Comparison of ENCODE assay signal across 9 cellular contexts in genomic region chr2:110755494-110756078, GRCh38. TPM values are rescaled to one million over a fixed set of nuclear protein-coding genes. Genes with fewer than 3 reads are reported as not detected.
DNase-seq lines count a peak whose midpoint lies in the region; ATAC-seq, FAIRE-seq and TF ChIP-seq lines count a peak whose summit lies in the region.
"Had no signal": no experiment of that assay in that cellular context is flagged by ENCODE, and none has a peak within 500 bp of the region (broad histone marks: within the 10 kb centered on the region; RNA-seq: fewer than 3 reads in every experiment).

No MANE protein-coding gene starts in this region.

- CTCF ChIA-PET in K562 (lab: Yijun Ruan, JAX; ENCODE audit: low intra/inter-chr PET ratio), result interaction anchor here (1.1 kb wide), 1 partner anchor 98 kb away, joined by 3 read pairs; no protein-coding TSS in a partner anchor

- H3K27me3 ChIP-seq in CD4-positive, CD25-positive, alpha-beta regulatory T cell (ENCODE audit: control insufficient read depth, insufficient read depth, low read length), result peaks cover 10% of the 10 kb centered on the region
- H3K27me3 ChIP-seq in K562 (ENCODE audit: control insufficient read depth in 2 of 2, insufficient read depth in 2 of 2, low read length in 2 of 2) (peaks cover 0 to 2% of the 10 kb centered on the region in 2 experiments; a peak in 2 of 5 replicates), lung (ENCODE audit: control insufficient read depth, insufficient read depth) (no peaks in the 10 kb centered on the region)

- no peaks in the 10 kb centered on the region for H3K36me3 ChIP-seq in CD4-positive, CD25-positive, alpha-beta regulatory T cell (ENCODE audit: control insufficient read depth, insufficient read depth, low read length)
- no peaks in the 10 kb centered on the region for H3K36me3 ChIP-seq in K562 (ENCODE audit: control insufficient read depth, insufficient read depth, low read length)
- no peaks in the 10 kb centered on the region for H3K36me3 ChIP-seq in lung (ENCODE audit: control insufficient read depth in 2 of 2, insufficient read depth in 2 of 2, low read length in 2 of 2)
- H3K36me3 ChIP-seq: HAP-1 had no signal

- peaks cover 11 to 14% of the 10 kb centered on the region in 2 experiments for H3K9me3 ChIP-seq in CD4-positive, CD25-positive, alpha-beta regulatory T cell (ENCODE audit: control insufficient read depth in 2 of 2, low read length in 2 of 2)
- H3K9me3 ChIP-seq in K562 (replicated peaks; ENCODE audit: control insufficient read depth, insufficient read depth, low read depth, low read length) (peaks cover 4% of the 10 kb centered on the region; the same call in 1 of the 2 replicates), lung (ENCODE audit: control insufficient read depth in 2 of 2, insufficient read depth in 1 of 2, low read length in 1 of 2) (peaks cover 0 to 6% of the 10 kb centered on the region in 2 donors)
- H3K9me3 ChIP-seq: HAP-1 had no signal

- TF ChIP-seq EP300 in K562 (IDR thresholded peaks at IDR 0.05; ENCODE audit: low read length), result no peak

- no peak overlapping the region for H3K4me3 ChIP-seq in CD4-positive, CD25-positive, alpha-beta regulatory T cell (ENCODE audit: low read depth, low read length)
- no peak overlapping the region for H3K4me3 ChIP-seq in K562
- no peak overlapping the region for H3K4me3 ChIP-seq in lung
- H3K4me3 ChIP-seq: HAP-1 had no signal

- H3K9ac ChIP-seq in K562 (ENCODE audit: insufficient read depth in 1 of 2, low read depth in 2 of 2, low read length in 2 of 2), result no peak overlapping the region

- in situ Hi-C loops in K562 (cut with MboI), result loop anchor here (25.0 kb wide), 1 partner anchor 968 kb away; the partner anchor contains the start of gene RGPD5

- intact Hi-C loops in K562 (cut with micrococcal nuclease), result loop anchor here (5.0 kb wide), 1 partner anchor 78 kb away; the partner anchor contains the start of gene BUB1

- H3K4me3 Mint-ChIP-seq in CD4-positive, CD25-positive, alpha-beta regulatory T cell, result no peak overlapping the region

- no peaks in the 10 kb centered on the region for H4K20me1 ChIP-seq in K562 (replicated peaks; ENCODE audit: control insufficient read depth, insufficient read depth, low read length)

- TF ChIP-seq POLR2A in K562 (conservative IDR thresholded peaks at IDR 0.05), result no peak

- H3K36me3 Mint-ChIP-seq in CD4-positive, CD25-positive, alpha-beta regulatory T cell, result no peaks in the 10 kb centered on the region

- DNase-seq in CD4-positive, CD25-positive, alpha-beta regulatory T cell, result peak in 2 of 3 donors; percentile 26 to 31
- peak; percentile 22 for DNase-seq in HT-29 (ENCODE audit: low spot score)
- DNase-seq in K562 (ENCODE audit: extremely low read depth in 1 of 4, low spot score in 3 of 4), result peak in 1 of 4 experiments; percentile 37
- no peak for DNase-seq in lung (ENCODE audit: low spot score)
- no peak for DNase-seq in stimulated activated CD4-positive, alpha-beta T cell treated with anti-CD3 and anti-CD28 coated beads, Interleukin-2, amount 100 ng/mL, for 48 hours

- H3K4me1 ChIP-seq in CD4-positive, CD25-positive, alpha-beta regulatory T cell (ENCODE audit: control insufficient read depth, insufficient read depth, low read length, poor library complexity, severe bottlenecking), result no peaks in the 10 kb centered on the region
- H3K4me1 ChIP-seq in K562 (replicated peaks in 1 of 2; ENCODE audit: control insufficient read depth in 2 of 2, insufficient read depth in 2 of 2, low read length in 2 of 2), result no peaks in the 10 kb centered on the region; a peak in 1 of 5 replicates
- H3K4me1 ChIP-seq in lung (ENCODE audit: control insufficient read depth in 2 of 2, insufficient read depth in 2 of 2, low read length in 2 of 2), result no peaks in the 10 kb centered on the region
- H3K4me1 ChIP-seq: HAP-1 had no signal

- H3K27ac ChIP-seq in CD4-positive, CD25-positive, alpha-beta regulatory T cell (ENCODE audit: insufficient read depth, low read length, poor library complexity, severe bottlenecking), result no peak overlapping the region
- H3K27ac ChIP-seq in K562 (ENCODE audit: extremely low read depth, low read depth, low read length) (no peak overlapping the region), lung (ENCODE audit: low read depth in 1 of 2, low read length in 1 of 2) (no peak overlapping the region)

- no TSS peak for BruUV-seq in K562 (replicated peaks; lab: Mats Ljungman, UMichigan)

- ATAC-seq in CD4-positive, CD25-positive, alpha-beta regulatory T cell (ENCODE audit: low read depth in 2 of 2), result no peak
- no peak for ATAC-seq in K562
- ATAC-seq in lung (ENCODE audit: insufficient read depth, low FRiP score), result no peak
- ATAC-seq in GM19455 (IDR thresholded peaks at IDR 0.05; ENCODE audit: unreplicated experiment), result no peak
- no peak for ATAC-seq in GM19324 (IDR thresholded peaks at IDR 0.05; ENCODE audit: low FRiP score, unreplicated experiment)
- no peak for ATAC-seq in GM18873 (IDR thresholded peaks at IDR 0.05; ENCODE audit: low FRiP score, unreplicated experiment)

- peaks cover 0 to 12% (median 3%) of the 10 kb centered on the region in 7 donors for H3K9me3 Mint-ChIP-seq in CD4-positive, CD25-positive, alpha-beta regulatory T cell

- H3K27me3 Mint-ChIP-seq in CD4-positive, CD25-positive, alpha-beta regulatory T cell, result peaks cover 38% of the 10 kb centered on the region

- H2AFZ ChIP-seq in K562 (ENCODE audit: low read depth, low read length), result 0 out of 2 replicates have a peak overlapping the region, but pooled peaks have one; percentile 61

- POLR2A ChIA-PET in K562 (lab: Yijun Ruan, JAX), result interaction anchor here (0.8 kb wide), 2 partner anchors 76 to 78 kb away, joined by 4 read pairs; partner anchors contain the start of gene BUB1

- H3K27ac Mint-ChIP-seq in CD4-positive, CD25-positive, alpha-beta regulatory T cell, result no peak overlapping the region

- TF ChIP-seq CTCF in K562 (IDR thresholded peaks at IDR 0.05 in 2 of 3, conservative IDR thresholded peaks at IDR 0.05 in 1 of 3; ENCODE audit: insufficient read depth in 2 of 3, low read depth in 1 of 3, low read length in 3 of 3) (peak in 2 of 3 experiments; percentile 40 to 74; a peak in 4 of 6 replicates), lung (IDR thresholded peaks at IDR 0.05; ENCODE audit: control extremely low read depth, extremely low read depth) (peak; percentile 25)

- FAIRE-seq in K562 (lab: Jason Lieb, UNC), result no peak

- no peaks in the 10 kb centered on the region for H3K79me2 ChIP-seq in K562 (ENCODE audit: control insufficient read depth, insufficient read depth, low read length)

- no peaks in the 10 kb centered on the region for H3K9me1 ChIP-seq in K562 (ENCODE audit: control insufficient read depth, insufficient read depth, low read length)

- no peak overlapping the region for H3K4me2 ChIP-seq in K562 (ENCODE audit: insufficient read depth, low read length)

- H3K4me1 Mint-ChIP-seq in CD4-positive, CD25-positive, alpha-beta regulatory T cell, result no peaks in the 10 kb centered on the region

- TF ChIP-seq RAD21 in K562 (CRISPR knock-in tag; conservative IDR thresholded peaks at IDR 0.05 in 1 of 2, IDR thresholded peaks at IDR 0.05 in 1 of 2), result peak; percentile 74 to 86

- WGBS in K562 (ENCODE audit: insufficient coverage, low coverage, missing lambda C conversion rate), result 0% methylated on average over 4 of the region's 4 CpGs
- WGBS in lung, 2 donors, result 41 to 54% methylated on average over 4 of the region's 4 CpGs

TF ChIP-seq in K562, 482 proteins besides CTCF, POLR2A, EP300 and RAD21 (continues in another document):
- 0 out of 2 replicates have a peak, but pooled peaks have one; percentile 20 for TF ChIP-seq SMC3 (conservative IDR thresholded peaks at IDR 0.05; ENCODE audit: insufficient read depth, low read depth, low read length)
- TF ChIP-seq TAF7 (tag; IDR thresholded peaks at IDR 0.05), result no peak
- TF ChIP-seq, protein P1, sequence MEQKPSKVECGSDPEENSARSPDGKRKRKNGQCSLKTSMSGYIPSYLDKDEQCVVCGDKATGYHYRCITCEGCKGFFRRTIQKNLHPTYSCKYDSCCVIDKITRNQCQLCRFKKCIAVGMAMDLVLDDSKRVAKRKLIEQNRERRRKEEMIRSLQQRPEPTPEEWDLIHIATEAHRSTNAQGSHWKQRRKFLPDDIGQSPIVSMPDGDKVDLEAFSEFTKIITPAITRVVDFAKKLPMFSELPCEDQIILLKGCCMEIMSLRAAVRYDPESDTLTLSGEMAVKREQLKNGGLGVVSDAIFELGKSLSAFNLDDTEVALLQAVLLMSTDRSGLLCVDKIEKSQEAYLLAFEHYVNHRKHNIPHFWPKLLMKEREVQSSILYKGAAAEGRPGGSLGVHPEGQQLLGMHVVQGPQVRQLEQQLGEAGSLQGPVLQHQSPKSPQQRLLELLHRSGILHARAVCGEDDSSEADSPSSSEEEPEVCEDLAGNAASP (IDR thresholded peaks at IDR 0.05), result no peak
- TF ChIP-seq TBL1XR1 (IDR thresholded peaks at IDR 0.05; ENCODE audit: low read length in 2 of 2), result 0 out of 4 replicates have a peak, but pooled peaks of 1 of the 2 experiments have one; percentile 12
- TF ChIP-seq RFX1 (IDR thresholded peaks at IDR 0.05), result 0 out of 2 replicates have a peak, but pooled peaks have one; percentile 19

RNA-seq across cellular contexts. Expression of gene ACOXL, which starts 23.2 kb away (rescaled TPM):
- total RNA-seq in CD4-positive, CD25-positive, alpha-beta regulatory T cell, result not detected
- under 1 TPM in 1 of 4 donors, not detected in 3; 0.17 TPM for polyA plus RNA-seq in CD4-positive, CD25-positive, alpha-beta regulatory T cell
- 3.9 and 5.3 TPM in 2 replicates for total RNA-seq in HT-29 (2014; rRNA removed; shearing (Covaris generic))
- total RNA-seq in K562 (2011; cell fraction: chromatin; rRNA removed; ENCODE audit: low replicate concordance), result 0.35 and 0.42 TPM in 2 replicates
- 0.17 and 0.53 TPM in 2 replicates for total RNA-seq in K562 (2011; cell fraction: nucleolus; rRNA removed)
- total RNA-seq in K562 (2011; cell fraction: nucleoplasm; rRNA removed), result 0.23 and 0.59 TPM in 2 replicates
- total RNA-seq in K562 (2014; rRNA removed) (not detected in 2 replicates), K562 (2014; rRNA removed; fragmentation: Illumina TruSeq; extraction: Trizol) (0.06 TPM in 1 of 2 replicates, not detected in the other), K562 (2015; rRNA removed; fragmentation: Illumina TruSeq; extraction: Trizol) (not detected in 2 replicates), K562 (2021) (0.22 and 0.31 TPM in 2 replicates), lung (10 to 100 TPM; 10.6 to 32.8 TPM)
- polyA plus RNA-seq in K562 (2011; rRNA removed) (0.49 and 0.56 TPM in 2 replicates), K562 (2014; fragmentation: Illumina TruSeq; extraction: Trizol) (not detected in 2 replicates), K562 (2014; fragmentation: Nextera tagmentation; extraction: Ambion mirVana) (not detected), K562 (2014; rRNA removed) (not detected in 2 replicates), lung (10 to 100 TPM in 1 of 2 donors, 1 to 10 TPM in 1; 4.4 to 13.9 TPM)
- polyA plus RNA-seq in K562 (2011; cell fraction: cytosol; rRNA removed), result 0.25 and 0.28 TPM in 2 replicates
- polyA plus RNA-seq in K562 (2011; cell fraction: nucleus; rRNA removed), result 0.52 and 0.82 TPM in 2 replicates
- 0.12 TPM in 1 of 2 replicates, not detected in the other for polyA plus RNA-seq in K562 (2012)
- polyA minus RNA-seq in K562 (2011; rRNA and poly(A)+ RNA removed), result 0.39 and 0.56 TPM in 2 replicates
- polyA minus RNA-seq in K562 (2011; cell fraction: cytosol; rRNA and poly(A)+ RNA removed), result not detected in 2 replicates
- polyA minus RNA-seq in K562 (2011; cell fraction: nucleus; rRNA and poly(A)+ RNA removed), result 0.44 and 0.94 TPM in 2 replicates

Comparison
In these comparisons a context has a peak if more than half of its experiments do, and no peak if none do; other contexts are left out.
1. DNase-seq: peak in CD4-positive, CD25-positive, alpha-beta regulatory T cell (2 of 3) and HT-29 (single experiment); none in lung (single experiment) and stimulated activated CD4-positive, alpha-beta T cell treated with anti-CD3 and anti-CD28 coated beads, Interleukin-2, amount 100 ng/mL, for 48 hours (0 of 2).